1 cellular context compared by ENCODE assay signal in the genomic region with DNA sequence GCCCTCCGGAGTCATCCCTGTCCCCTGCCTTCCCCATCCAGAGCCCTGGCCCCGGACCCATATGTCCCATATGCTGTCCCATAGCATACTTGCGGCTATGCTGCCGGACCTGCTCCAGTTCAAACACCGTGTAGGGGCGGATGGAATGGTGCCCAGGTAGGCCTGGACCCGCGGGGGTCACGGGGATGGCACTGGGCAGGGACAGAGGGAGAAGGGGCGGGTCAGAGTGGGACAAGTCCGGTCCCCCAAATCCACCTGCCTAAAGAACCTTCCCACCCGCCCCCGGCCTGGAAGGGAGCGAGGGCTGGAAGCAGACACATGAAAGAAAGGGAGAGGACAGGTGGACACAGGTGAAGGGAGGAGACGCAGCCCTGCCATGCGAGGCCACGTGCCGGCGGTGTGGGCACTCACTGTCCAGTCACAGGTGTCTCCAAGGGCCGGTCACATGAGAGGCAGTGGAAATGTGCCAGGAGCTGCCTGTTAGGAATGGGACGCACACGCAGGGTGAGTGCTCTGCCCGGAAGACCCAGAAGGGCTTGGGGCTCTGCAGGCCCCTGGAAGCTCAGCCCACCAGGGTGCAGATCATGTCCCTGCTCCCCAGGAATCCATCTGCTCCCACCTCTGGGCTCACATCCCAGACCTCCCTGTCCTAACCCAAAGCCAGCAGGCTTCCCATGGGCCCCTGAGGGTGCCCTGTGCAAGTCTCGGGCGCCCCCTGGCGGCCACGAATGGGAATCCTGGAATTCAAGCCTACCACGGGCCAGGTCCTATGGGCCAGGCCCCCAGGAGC.
A peak's percentile ranks its signal among the peaks of the same experiment; 100 is the strongest.
TF ChIP-seq lines count a peak whose summit lies in the region.

No MANE protein-coding gene starts in this region.

TF ChIP-seq in HepG2, 621 proteins besides CTCF, POLR2A, EP300 and RAD21 (continued from another document and continues in another):
- no peak for TF ChIP-seq SNAPC4 (CRISPR knock-in tag; IDR thresholded peaks at IDR 0.05)
- no peak for TF ChIP-seq ZNF296 (CRISPR knock-in tag; conservative IDR thresholded peaks at IDR 0.05)
- no peak for TF ChIP-seq CREB1 (IDR thresholded peaks at IDR 0.05)
- no peak for TF ChIP-seq CREB1 (CRISPR knock-in tag; IDR thresholded peaks at IDR 0.05)
- peak; percentile 49 for TF ChIP-seq YY1 (IDR thresholded peaks at IDR 0.05; ENCODE audit: insufficient read depth, insufficient replicate concordance, low read depth, low read length)
- TF ChIP-seq ARID2 (CRISPR knock-in tag; IDR thresholded peaks at IDR 0.05; ENCODE audit: borderline replicate concordance) = no peak
- TF ChIP-seq SRSF9 (IDR thresholded peaks at IDR 0.05; ENCODE audit: borderline replicate concordance, insufficient read depth, low read depth, low read length, poor library complexity, severe bottlenecking) = no peak
- TF ChIP-seq ZNF264 (CRISPR knock-in tag; IDR thresholded peaks at IDR 0.05) = no peak
- no peak for TF ChIP-seq ZNF20 (CRISPR knock-in tag; IDR thresholded peaks at IDR 0.05)
- peak; percentile 68; the same call in 1 of the 2 replicates for TF ChIP-seq KDM2A (CRISPR knock-in tag; IDR thresholded peaks at IDR 0.05; ENCODE audit: borderline replicate concordance, low read depth)
- no peak for TF ChIP-seq TP53 (CRISPR knock-in tag; conservative IDR thresholded peaks at IDR 0.05)
- no peak for TF ChIP-seq AGO2 (optimal IDR thresholded peaks at IDR 0.05; ENCODE audit: low read depth, low read length)
- TF ChIP-seq ARNT2 (CRISPR knock-in tag; IDR thresholded peaks at IDR 0.05; ENCODE audit: low read depth) = no peak
- no peak for TF ChIP-seq ZXDC (CRISPR knock-in tag; IDR thresholded peaks at IDR 0.05)
- no peak for TF ChIP-seq RFX5 (IDR thresholded peaks at IDR 0.05; ENCODE audit: low read depth, low read length)
- no peak for TF ChIP-seq SATB2 (CRISPR knock-in tag; IDR thresholded peaks at IDR 0.05)
- TF ChIP-seq TIGD3 (CRISPR knock-in tag; IDR thresholded peaks at IDR 0.05; ENCODE audit: borderline replicate concordance) = no peak
- no peak for TF ChIP-seq KMT2B (CRISPR knock-in tag; IDR thresholded peaks at IDR 0.05)
- no peak for TF ChIP-seq CCAR2 (optimal IDR thresholded peaks at IDR 0.05; ENCODE audit: low read depth, low read length)
- no peak for TF ChIP-seq ARHGAP35 (CRISPR knock-in tag; IDR thresholded peaks at IDR 0.05; ENCODE audit: borderline replicate concordance)
- TF ChIP-seq WIZ (CRISPR knock-in tag; IDR thresholded peaks at IDR 0.05) = no peak
- no peak for TF ChIP-seq MEIS1 (CRISPR knock-in tag; IDR thresholded peaks at IDR 0.05; ENCODE audit: borderline replicate concordance)
- no peak for TF ChIP-seq NBN (conservative IDR thresholded peaks at IDR 0.05)
- no peak for TF ChIP-seq NFE2 (CRISPR knock-in tag; IDR thresholded peaks at IDR 0.05)
- TF ChIP-seq, protein P1, sequence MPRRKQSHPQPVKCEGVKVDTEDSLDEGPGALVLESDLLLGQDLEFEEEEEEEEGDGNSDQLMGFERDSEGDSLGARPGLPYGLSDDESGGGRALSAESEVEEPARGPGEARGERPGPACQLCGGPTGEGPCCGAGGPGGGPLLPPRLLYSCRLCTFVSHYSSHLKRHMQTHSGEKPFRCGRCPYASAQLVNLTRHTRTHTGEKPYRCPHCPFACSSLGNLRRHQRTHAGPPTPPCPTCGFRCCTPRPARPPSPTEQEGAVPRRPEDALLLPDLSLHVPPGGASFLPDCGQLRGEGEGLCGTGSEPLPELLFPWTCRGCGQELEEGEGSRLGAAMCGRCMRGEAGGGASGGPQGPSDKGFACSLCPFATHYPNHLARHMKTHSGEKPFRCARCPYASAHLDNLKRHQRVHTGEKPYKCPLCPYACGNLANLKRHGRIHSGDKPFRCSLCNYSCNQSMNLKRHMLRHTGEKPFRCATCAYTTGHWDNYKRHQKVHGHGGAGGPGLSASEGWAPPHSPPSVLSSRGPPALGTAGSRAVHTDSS (CRISPR knock-in tag; conservative IDR thresholded peaks at IDR 0.05) = no peak
- TF ChIP-seq, protein P2, sequence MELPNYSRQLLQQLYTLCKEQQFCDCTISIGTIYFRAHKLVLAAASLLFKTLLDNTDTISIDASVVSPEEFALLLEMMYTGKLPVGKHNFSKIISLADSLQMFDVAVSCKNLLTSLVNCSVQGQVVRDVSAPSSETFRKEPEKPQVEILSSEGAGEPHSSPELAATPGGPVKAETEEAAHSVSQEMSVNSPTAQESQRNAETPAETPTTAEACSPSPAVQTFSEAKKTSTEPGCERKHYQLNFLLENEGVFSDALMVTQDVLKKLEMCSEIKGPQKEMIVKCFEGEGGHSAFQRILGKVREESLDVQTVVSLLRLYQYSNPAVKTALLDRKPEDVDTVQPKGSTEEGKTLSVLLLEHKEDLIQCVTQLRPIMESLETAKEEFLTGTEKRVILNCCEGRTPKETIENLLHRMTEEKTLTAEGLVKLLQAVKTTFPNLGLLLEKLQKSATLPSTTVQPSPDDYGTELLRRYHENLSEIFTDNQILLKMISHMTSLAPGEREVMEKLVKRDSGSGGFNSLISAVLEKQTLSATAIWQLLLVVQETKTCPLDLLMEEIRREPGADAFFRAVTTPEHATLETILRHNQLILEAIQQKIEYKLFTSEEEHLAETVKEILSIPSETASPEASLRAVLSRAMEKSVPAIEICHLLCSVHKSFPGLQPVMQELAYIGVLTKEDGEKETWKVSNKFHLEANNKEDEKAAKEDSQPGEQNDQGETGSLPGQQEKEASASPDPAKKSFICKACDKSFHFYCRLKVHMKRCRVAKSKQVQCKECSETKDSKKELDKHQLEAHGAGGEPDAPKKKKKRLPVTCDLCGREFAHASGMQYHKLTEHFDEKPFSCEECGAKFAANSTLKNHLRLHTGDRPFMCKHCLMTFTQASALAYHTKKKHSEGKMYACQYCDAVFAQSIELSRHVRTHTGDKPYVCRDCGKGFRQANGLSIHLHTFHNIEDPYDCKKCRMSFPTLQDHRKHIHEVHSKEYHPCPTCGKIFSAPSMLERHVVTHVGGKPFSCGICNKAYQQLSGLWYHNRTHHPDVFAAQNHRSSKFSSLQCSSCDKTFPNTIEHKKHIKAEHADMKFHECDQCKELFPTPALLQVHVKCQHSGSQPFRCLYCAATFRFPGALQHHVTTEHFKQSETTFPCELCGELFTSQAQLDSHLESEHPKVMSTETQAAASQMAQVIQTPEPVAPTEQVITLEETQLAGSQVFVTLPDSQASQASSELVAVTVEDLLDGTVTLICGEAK (IDR thresholded peaks at IDR 0.05) = no peak
- TF ChIP-seq, protein P2 (CRISPR knock-in tag; IDR thresholded peaks at IDR 0.05) = no peak
- no peak for TF ChIP-seq ZNF883 (CRISPR knock-in tag; IDR thresholded peaks at IDR 0.05; ENCODE audit: not compliant biosample characterization)
- no peak for TF ChIP-seq REXO4 (CRISPR knock-in tag; IDR thresholded peaks at IDR 0.05; ENCODE audit: borderline replicate concordance)
- TF ChIP-seq, protein P3, sequence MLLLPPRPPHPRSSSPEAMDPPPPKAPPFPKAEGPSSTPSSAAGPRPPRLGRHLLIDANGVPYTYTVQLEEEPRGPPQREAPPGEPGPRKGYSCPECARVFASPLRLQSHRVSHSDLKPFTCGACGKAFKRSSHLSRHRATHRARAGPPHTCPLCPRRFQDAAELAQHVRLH (CRISPR knock-in tag; IDR thresholded peaks at IDR 0.05; ENCODE audit: borderline replicate concordance, low read depth) = peak; percentile 63; the same call in 1 of the 2 replicates
- peak; percentile 86 for TF ChIP-seq SMC3 (IDR thresholded peaks at IDR 0.05; ENCODE audit: low read length)
- TF ChIP-seq ZNF761 (CRISPR knock-in tag; conservative IDR thresholded peaks at IDR 0.05) = no peak
- no peak for TF ChIP-seq PRPF4 (IDR thresholded peaks at IDR 0.05; ENCODE audit: low read depth, low read length, poor library complexity, severe bottlenecking)
- no peak for TF ChIP-seq MNT (IDR thresholded peaks at IDR 0.05)
- no peak for TF ChIP-seq ZNF543 (CRISPR knock-in tag; IDR thresholded peaks at IDR 0.05)
